21 cellular contexts compared by ENCODE assay signal in genomic region chr4:164169591-164169990, GRCh38.
DNase-seq lines count a peak whose midpoint lies in the region; ATAC-seq and TF ChIP-seq lines count a peak whose summit lies in the region.
"Had no signal": no experiment of that assay in that cellular context is flagged by ENCODE, and none has a peak within 500 bp of the region (broad histone marks: within the 10 kb centered on the region; RNA-seq: fewer than 3 reads in every experiment).

No MANE protein-coding gene starts in this region.

- dilution Hi-C loops in mammary epithelial cell (cut with HindIII; ENCODE audit: low sequenced_read_pairs) = no loop called here

- no peak overlapping the region for H3K4me3 ChIP-seq in mammary epithelial cell (replicated peaks in 1 of 3; ENCODE audit: insufficient read depth in 1 of 3, low read depth in 2 of 3, low read length in 3 of 3)
- H3K4me3 ChIP-seq: cardiac muscle cell, K562, psoas muscle had no signal

- peak; percentile 42 for DNase-seq in ELR (ENCODE audit: low read depth)
- DNase-seq in NCI-H460 (ENCODE audit: extremely low read depth, low read depth) = peak; percentile 27
- peak; percentile 30 for DNase-seq in mammary epithelial cell
- DNase-seq in myocyte (ENCODE audit: low read depth) = peak; percentile 21
- DNase-seq in NCI-H446 treated with DMSO at 0.1 percent for 48 hours (lab: John Stamatoyannopoulos, UW) = no peak
- DNase-seq in SHP77 treated with DMSO at 0.1 percent for 48 hours (lab: John Stamatoyannopoulos, UW) = no peak
- DNase-seq in activated CD4-positive, alpha-beta T cell treated with anti-CD3 and anti-CD28 coated beads, Interleukin-2, amount 50 U/mL, for 1 hour = no peak
- DNase-seq: activated CD8-positive, alpha-beta memory T cell treated with anti-CD3 and anti-CD28 coated beads, Interleukin-2, amount 50 U/mL, for 4 hours; C1 segment of cervical spinal cord; HFFc6; NCI-H1694 treated with DMSO at 0.1 percent for 48 hours; NCI-H82; psoas muscle; T-helper 2 cell had no signal

- intact Hi-C loops in mammary epithelial cell (cut with micrococcal nuclease) = no loop called here

- H3K36me3 ChIP-seq in mammary epithelial cell (ENCODE audit: insufficient read depth, low read length) = no peaks in the 10 kb centered on the region
- H3K36me3 ChIP-seq: cardiac muscle cell had no signal

- CTCF ChIA-PET in mammary epithelial cell (lab: Charles Lee; ENCODE audit: low non-redundant PET) = no interaction called here

- no peak for ATAC-seq in HG03521 (IDR thresholded peaks at IDR 0.05; ENCODE audit: unreplicated experiment)
- ATAC-seq: K562, left lobe of liver, psoas muscle had no signal

- no peaks in the 10 kb centered on the region for H4K20me1 ChIP-seq in mammary epithelial cell (ENCODE audit: insufficient read depth, low read length)

- no peaks in the 10 kb centered on the region for H3K9me3 ChIP-seq in mammary epithelial cell (replicated peaks; ENCODE audit: insufficient read depth, low read length)
- H3K9me3 ChIP-seq: psoas muscle had no signal

- H3K27ac ChIP-seq in mammary epithelial cell (ENCODE audit: insufficient read depth, low read depth, low read length) = no peak overlapping the region
- H3K27ac ChIP-seq: cardiac muscle cell, epithelial cell of prostate, HL-60, psoas muscle, VCaP had no signal

- H3K27me3 ChIP-seq in mammary epithelial cell (ENCODE audit: insufficient read depth, low read length) = no peaks in the 10 kb centered on the region
- H3K27me3 ChIP-seq: cardiac muscle cell had no signal

- no TSS peak for BruUV-seq in mammary epithelial cell (replicated peaks; lab: Mats Ljungman, UMichigan)

- no peaks in the 10 kb centered on the region for H3K4me1 ChIP-seq in mammary epithelial cell (ENCODE audit: insufficient read depth, low read length)
- H3K4me1 ChIP-seq: psoas muscle had no signal

- H2AFZ ChIP-seq in mammary epithelial cell (ENCODE audit: low read depth, low read length) = no peak overlapping the region

- no peak for TF ChIP-seq CTCF in mammary epithelial cell (conservative IDR thresholded peaks at IDR 0.05 in 1 of 2, IDR thresholded peaks at IDR 0.05 in 1 of 2; ENCODE audit: extremely low read depth in 1 of 2, insufficient read depth in 1 of 2, low read depth in 1 of 2, low read length in 2 of 2)

- H3K4me2 ChIP-seq in mammary epithelial cell (ENCODE audit: insufficient read depth, low read depth, low read length) = no peak overlapping the region

- no peak overlapping the region for H3K9ac ChIP-seq in mammary epithelial cell (ENCODE audit: insufficient read depth, low read length)

- in situ Hi-C loops in mammary epithelial cell (cut with MboI; ENCODE audit: low sequenced_read_pairs in 2 of 2) = no loop called here

- no peaks in the 10 kb centered on the region for H3K79me2 ChIP-seq in mammary epithelial cell (ENCODE audit: insufficient read depth, low read length)

Comparison
In these comparisons a context has a peak if more than half of its experiments do, and no peak if none do; other contexts are left out.
1. DNase-seq: peak in ELR (single experiment), NCI-H460 (single experiment), mammary epithelial cell (single experiment) and myocyte (single experiment); none in NCI-H446 treated with DMSO at 0.1 percent for 48 hours (single experiment), SHP77 treated with DMSO at 0.1 percent for 48 hours (single experiment) and activated CD4-positive, alpha-beta T cell treated with anti-CD3 and anti-CD28 coated beads, Interleukin-2, amount 50 U/mL, for 1 hour (single experiment).